ENCODE assay signal across 14 cellular contexts in genomic region chr4:7815562-7815961, GRCh38.
DNase-seq lines count a peak whose midpoint lies in the region; ATAC-seq and TF ChIP-seq lines count a peak whose summit lies in the region.
"Had no signal": no experiment of that assay in that cellular context is flagged by ENCODE, and none has a peak within 500 bp of the region (broad histone marks: within the 10 kb centered on the region; RNA-seq: fewer than 3 reads in every experiment).

No MANE protein-coding gene starts in this region.

- H3K27ac Mint-ChIP-seq in CD8-positive, alpha-beta memory T cell = no peak overlapping the region
- H3K27ac Mint-ChIP-seq: WTC11 had no signal

- no peaks in the 10 kb centered on the region for H3K4me1 Mint-ChIP-seq in CD8-positive, alpha-beta memory T cell

- no peak for ATAC-seq in GM21515 (IDR thresholded peaks at IDR 0.05; ENCODE audit: unreplicated experiment)
- ATAC-seq: right cardiac atrium, WTC11 had no signal

- DNase-seq in GM13977 (ENCODE audit: low spot score) (no peak), RKO (ENCODE audit: low spot score) (peak; percentile 12), fibroblast of lung (ENCODE audit: low read depth in 2 of 2) (peak; percentile 93 to 94), sigmoid colon (peak; percentile 69), H4 (ENCODE audit: low spot score) (no peak)
- DNase-seq in CD8-positive, alpha-beta memory T cell = no peak
- DNase-seq: activated T-cell treated with anti-CD3 and anti-CD28 coated beads for 4 hours, DMS53, NCI-H2227 treated with DMSO at 0.1 percent for 48 hours, right cardiac atrium, SHP77 treated with DMSO at 0.1 percent for 48 hours had no signal

- no peaks in the 10 kb centered on the region for H4K20me1 ChIP-seq in fibroblast of lung (ENCODE audit: control insufficient read depth, extremely low read depth, insufficient read depth, low read length)

- H3K27me3 ChIP-seq in fibroblast of lung (ENCODE audit: control insufficient read depth, insufficient read depth, low read length) (no peaks in the 10 kb centered on the region), sigmoid colon (no peaks in the 10 kb centered on the region)
- H3K27me3 ChIP-seq in CD8-positive, alpha-beta memory T cell (ENCODE audit: insufficient read depth, low read length, poor library complexity, severe bottlenecking) = no peaks in the 10 kb centered on the region
- H3K27me3 ChIP-seq: ascending aorta had no signal

- no peak overlapping the region for H3K27ac ChIP-seq in fibroblast of lung (ENCODE audit: insufficient read depth, low read length)
- peak overlapping the region; percentile 44 to 86 (median 86) for H3K27ac ChIP-seq in sigmoid colon
- no peak overlapping the region for H3K27ac ChIP-seq in CD8-positive, alpha-beta memory T cell (ENCODE audit: low read depth, low read length)
- H3K27ac ChIP-seq: ascending aorta had no signal

- no peak overlapping the region for H3K4me3 Mint-ChIP-seq in CD8-positive, alpha-beta memory T cell
- H3K4me3 Mint-ChIP-seq: WTC11 had no signal

- peaks cover 3% of the 10 kb centered on the region for H3K79me2 ChIP-seq in fibroblast of lung (ENCODE audit: control insufficient read depth, insufficient read depth, low read length)

- no peak overlapping the region for H3K4me2 ChIP-seq in fibroblast of lung (ENCODE audit: extremely low read depth, insufficient read depth, low read length)

- H3K9ac ChIP-seq in fibroblast of lung (ENCODE audit: insufficient read depth, low read length) = no peak overlapping the region

- H3K4me1 ChIP-seq in fibroblast of lung (ENCODE audit: control insufficient read depth, extremely low read depth, insufficient read depth, low read length) (peaks cover 2% of the 10 kb centered on the region), sigmoid colon (peaks cover 0 to 79% (median 65%) of the 10 kb centered on the region in 4 donors)
- no peaks in the 10 kb centered on the region for H3K4me1 ChIP-seq in CD8-positive, alpha-beta memory T cell (ENCODE audit: insufficient read depth, low read length)
- H3K4me1 ChIP-seq: ascending aorta had no signal

- H3K4me3 ChIP-seq in fibroblast of lung (replicated peaks in 1 of 4; ENCODE audit: control extremely low read depth in 1 of 4, insufficient read depth in 1 of 4, low read depth in 3 of 4, low read length in 4 of 4) = no peak overlapping the region
- no peak overlapping the region for H3K4me3 ChIP-seq in sigmoid colon
- H3K4me3 ChIP-seq in CD8-positive, alpha-beta memory T cell (ENCODE audit: low read length) = no peak overlapping the region
- H3K4me3 ChIP-seq: ascending aorta had no signal

- peaks cover 17% of the 10 kb centered on the region for H3K36me3 ChIP-seq in fibroblast of lung (ENCODE audit: control insufficient read depth, insufficient read depth, low read length)
- peaks cover 0 to 37% (median 7%) of the 10 kb centered on the region in 4 donors for H3K36me3 ChIP-seq in sigmoid colon
- peaks cover 8% of the 10 kb centered on the region for H3K36me3 ChIP-seq in CD8-positive, alpha-beta memory T cell (ENCODE audit: insufficient read depth, low read length)

- POLR2A ChIA-PET in CD8-positive, alpha-beta memory T cell (lab: Charles Lee) = no interaction called here

- H3K9me3 Mint-ChIP-seq in CD8-positive, alpha-beta memory T cell = no peaks in the 10 kb centered on the region
- H3K9me3 Mint-ChIP-seq: WTC11 had no signal

- H2AFZ ChIP-seq in fibroblast of lung (ENCODE audit: low read length) = no peak overlapping the region

- CTCF ChIA-PET in CD8-positive, alpha-beta memory T cell (lab: Charles Lee) = interaction anchor here (4.4 kb wide), 1 partner anchor 12 kb away, joined by 15 read pairs; no protein-coding TSS in a partner anchor

- H3K27me3 Mint-ChIP-seq in CD8-positive, alpha-beta memory T cell = no peaks in the 10 kb centered on the region

- TF ChIP-seq EP300 in sigmoid colon (IDR thresholded peaks at IDR 0.05) = no peak

- H3K36me3 Mint-ChIP-seq in CD8-positive, alpha-beta memory T cell = peaks cover 0 to 70% (median 22%) of the 10 kb centered on the region in 3 donors

- in situ Hi-C loops in GM13977 (cut with MboI; ENCODE audit: low pct_unique_long_range_greater_than_20kb, low sequenced_read_pairs, unreplicated experiment) = no loop called here

- intact Hi-C loops in sigmoid colon (cut with DNase I) = no loop called here

- TF ChIP-seq CTCF in GM13977 (IDR thresholded peaks at IDR 0.05; ENCODE audit: extremely low read depth, insufficient read depth, missing control alignments) = peak; percentile 1
- TF ChIP-seq CTCF in fibroblast of lung (conservative IDR thresholded peaks at IDR 0.05 in 1 of 2, IDR thresholded peaks at IDR 0.05 in 1 of 2; ENCODE audit: low read depth in 1 of 2, low read length in 2 of 2) = no peak
- no peak for TF ChIP-seq CTCF in sigmoid colon (IDR thresholded peaks at IDR 0.05)

- 90% methylated on average over 6 of the region's 6 CpGs for WGBS in sigmoid colon, 2 donors

- no peaks in the 10 kb centered on the region for H3K9me3 ChIP-seq in fibroblast of lung (ENCODE audit: control insufficient read depth, insufficient read depth, low read depth, low read length)
- no peaks in the 10 kb centered on the region for H3K9me3 ChIP-seq in sigmoid colon
- no peaks in the 10 kb centered on the region for H3K9me3 ChIP-seq in CD8-positive, alpha-beta memory T cell (ENCODE audit: low read length)
- H3K9me3 ChIP-seq: ascending aorta had no signal

- TF ChIP-seq POLR2A in sigmoid colon (IDR thresholded peaks at IDR 0.05) = no peak

Comparison
In these comparisons a context has a peak if more than half of its experiments do, and no peak if none do; other contexts are left out.
1. DNase-seq: peak in RKO (single experiment), fibroblast of lung (2 of 2) and sigmoid colon (single experiment); none in GM13977 (single experiment), H4 (single experiment) and CD8-positive, alpha-beta memory T cell (0 of 5).
2. H3K27ac ChIP-seq: peak in sigmoid colon (4 of 4); none in fibroblast of lung (single experiment) and CD8-positive, alpha-beta memory T cell (single experiment).